30 cellular contexts compared by ENCODE assay signal in genomic region chr5:84273517-84273883, GRCh38.
DNase-seq lines count a peak whose midpoint lies in the region; ATAC-seq, FAIRE-seq and TF ChIP-seq lines count a peak whose summit lies in the region.
"Had no signal": no experiment of that assay in that cellular context is flagged by ENCODE, and none has a peak within 500 bp of the region (broad histone marks: within the 10 kb centered on the region; RNA-seq: fewer than 3 reads in every experiment).

No MANE protein-coding gene starts in this region.

- DNase-seq in endodermal cell (no peak), urothelium cell line (ENCODE audit: low spot score) (no peak), right cardiac atrium (no peak), iPS-NIHi11 (ENCODE audit: low spot score) (no peak), NCI-H2171 treated with DMSO at 0.1 percent for 48 hours (lab: John Stamatoyannopoulos, UW) (no peak)
- DNase-seq: activated CD4-positive, alpha-beta T cell treated with anti-CD3 and anti-CD28 coated beads for 36 hours; activated CD8-positive, alpha-beta T cell treated with anti-CD3 and anti-CD28 coated beads, Interleukin-2, amount 10 ng/mL, durations not matched to agents 7 days and 5 days; activated effector memory CD4-positive, alpha-beta T cell treated with Interleukin-2 at 50 U/mL for 16 hours; cerebellar nuclear complex; COR-L47; dorsolateral prefrontal cortex; GF-D8; Karpas-422; left lung; mesenchymal stem cell; NCI-H146; NCI-H2107; NCI-H446 treated with DMSO at 0.1 percent for 48 hours; sigmoid colon; SK-N-SH; stimulated activated CD4-positive, alpha-beta T cell treated with anti-CD3 and anti-CD28 coated beads, Interleukin-4, amount 100 ng/mL, for 24 hours; T-helper 2 cell had no signal

- H3K4me3 Mint-ChIP-seq in endodermal cell: no peak overlapping the region
- H3K4me3 Mint-ChIP-seq: activated CD4-positive, alpha-beta T cell treated with anti-CD3 and anti-CD28 coated beads for 36 hours; activated CD8-positive, alpha-beta T cell treated with anti-CD3 and anti-CD28 coated beads, Interleukin-2, amount 10 ng/mL, durations not matched to agents 7 days and 5 days; neural progenitor cell; stimulated activated effector memory CD8-positive, alpha-beta T cell treated with anti-CD3 and anti-CD28 coated beads, Interleukin-12 subunit alpha, Interleukin-12 subunit beta, amount 100 ng/mL, for 72 hours had no signal

- H3K27me3 ChIP-seq in endodermal cell (ENCODE audit: control insufficient read depth, insufficient read depth, low read length, poor library complexity, severe bottlenecking): no peaks in the 10 kb centered on the region
- H3K27me3 ChIP-seq in right cardiac atrium (ENCODE audit: control insufficient read depth, insufficient read depth): no peaks in the 10 kb centered on the region
- H3K27me3 ChIP-seq: BLaER1 treated with 17β-estradiol and CSF1 and Interleukin-3, amounts not matched to agents 10 nM and 100 nM; dorsolateral prefrontal cortex; left lung; neural progenitor cell; sigmoid colon had no signal

- no peaks in the 10 kb centered on the region for H3K36me3 Mint-ChIP-seq in endodermal cell (ENCODE audit: low read depth)
- H3K36me3 Mint-ChIP-seq: neural progenitor cell; stimulated activated effector memory CD8-positive, alpha-beta T cell treated with anti-CD3 and anti-CD28 coated beads, Interleukin-12 subunit alpha, Interleukin-12 subunit beta, amount 100 ng/mL, for 72 hours had no signal

- no peak overlapping the region for H3K9ac ChIP-seq in endodermal cell (ENCODE audit: extremely low read depth, low read length, poor library complexity, severe bottlenecking)
- H3K9ac ChIP-seq: BLaER1 treated with 17β-estradiol and CSF1 and Interleukin-3, amounts not matched to agents 10 nM and 100 nM; neural progenitor cell; SK-N-SH had no signal

- no peak overlapping the region for H3K27ac ChIP-seq in endodermal cell (ENCODE audit: low read depth, low read length)
- no peak overlapping the region for H3K27ac ChIP-seq in right cardiac atrium (ENCODE audit: low read length)
- H3K27ac ChIP-seq: BLaER1 treated with 17β-estradiol and CSF1 and Interleukin-3, amounts not matched to agents 10 nM and 100 nM; left lung; neural progenitor cell; sigmoid colon had no signal

- H3K4me3 ChIP-seq in endodermal cell (ENCODE audit: low read length) (no peak overlapping the region), right cardiac atrium (ENCODE audit: low read length) (no peak overlapping the region)
- H3K4me3 ChIP-seq: BLaER1 treated with 17β-estradiol and CSF1 and Interleukin-3, amounts not matched to agents 10 nM and 100 nM; dorsolateral prefrontal cortex; left lung; neural progenitor cell; sigmoid colon had no signal

- no peak for TF ChIP-seq CTCF in endodermal cell (conservative IDR thresholded peaks at IDR 0.05)

- ATAC-seq in GM18867 (IDR thresholded peaks at IDR 0.05; ENCODE audit: unreplicated experiment) (peak; percentile 97), GM21529 (IDR thresholded peaks at IDR 0.05; ENCODE audit: unreplicated experiment) (peak; percentile 67), HG02981 (IDR thresholded peaks at IDR 0.05; ENCODE audit: unreplicated experiment) (peak; percentile 55), right cardiac atrium (no peak)
- ATAC-seq: activated CD4-positive, alpha-beta T cell treated with anti-CD3 and anti-CD28 coated beads for 36 hours; activated CD8-positive, alpha-beta T cell treated with anti-CD3 and anti-CD28 coated beads, Interleukin-2, amount 10 ng/mL, durations not matched to agents 7 days and 5 days; HepG2; left lung; stimulated activated effector memory CD8-positive, alpha-beta T cell treated with anti-CD3 and anti-CD28 coated beads, Interleukin-12 subunit alpha, Interleukin-12 subunit beta, amount 100 ng/mL, for 72 hours had no signal

- H3K9me3 Mint-ChIP-seq in endodermal cell: no peaks in the 10 kb centered on the region
- H3K9me3 Mint-ChIP-seq: neural progenitor cell had no signal

- H3K4me1 Mint-ChIP-seq in endodermal cell: peaks cover 27% of the 10 kb centered on the region
- H3K4me1 Mint-ChIP-seq: activated CD4-positive, alpha-beta T cell treated with anti-CD3 and anti-CD28 coated beads for 36 hours; stimulated activated effector memory CD8-positive, alpha-beta T cell treated with anti-CD3 and anti-CD28 coated beads, Interleukin-12 subunit alpha, Interleukin-12 subunit beta, amount 100 ng/mL, for 72 hours had no signal

- WGBS in endodermal cell (ENCODE audit: insufficient coverage in 1 of 2, insufficient read length in 1 of 2), 2 experiments: 83% methylated on average over 2 of the region's 2 CpGs; no CpG with 5 or more reads in 1 of the 2 experiments
- 73% methylated on average over 2 of the region's 2 CpGs for WGBS in right cardiac atrium

- no peaks in the 10 kb centered on the region for H3K27me3 Mint-ChIP-seq in endodermal cell (ENCODE audit: insufficient read depth)
- H3K27me3 Mint-ChIP-seq: activated CD4-positive, alpha-beta T cell treated with anti-CD3 and anti-CD28 coated beads for 36 hours; progenitor cell of endocrine pancreas had no signal

- no peak for FAIRE-seq in urothelium cell line (lab: Jason Lieb, UNC)
- FAIRE-seq: HepG2 had no signal

- H3K27ac Mint-ChIP-seq in endodermal cell: peak overlapping the region; percentile 41
- H3K27ac Mint-ChIP-seq: activated CD4-positive, alpha-beta T cell treated with anti-CD3 and anti-CD28 coated beads for 36 hours; activated CD8-positive, alpha-beta T cell treated with anti-CD3 and anti-CD28 coated beads, Interleukin-2, amount 10 ng/mL, durations not matched to agents 7 days and 5 days; progenitor cell of endocrine pancreas; stimulated activated effector memory CD8-positive, alpha-beta T cell treated with anti-CD3 and anti-CD28 coated beads, Interleukin-12 subunit alpha, Interleukin-12 subunit beta, amount 100 ng/mL, for 72 hours had no signal

- no peaks in the 10 kb centered on the region for H3K36me3 ChIP-seq in endodermal cell (ENCODE audit: control insufficient read depth, insufficient read depth, low read length)
- H3K36me3 ChIP-seq: BLaER1 treated with 17β-estradiol and CSF1 and Interleukin-3, amounts not matched to agents 10 nM and 100 nM; left lung; neural progenitor cell; sigmoid colon had no signal

- H3K9me3 ChIP-seq in endodermal cell (ENCODE audit: control insufficient read depth, low read length): no peaks in the 10 kb centered on the region
- H3K9me3 ChIP-seq in right cardiac atrium (ENCODE audit: control insufficient read depth, low read length): no peaks in the 10 kb centered on the region
- H3K9me3 ChIP-seq: BLaER1 treated with 17β-estradiol and CSF1 and Interleukin-3, amounts not matched to agents 10 nM and 100 nM; left lung; sigmoid colon; SK-N-SH had no signal

- H3K4me1 ChIP-seq in endodermal cell (ENCODE audit: control insufficient read depth, insufficient read depth, low read length) (no peaks in the 10 kb centered on the region), right cardiac atrium (ENCODE audit: control insufficient read depth, insufficient read depth, low read length) (no peaks in the 10 kb centered on the region)
- H3K4me1 ChIP-seq: BLaER1 treated with 17β-estradiol and CSF1 and Interleukin-3, amounts not matched to agents 10 nM and 100 nM; left lung; sigmoid colon had no signal

- intact Hi-C loops in right cardiac atrium (cut with DNase I): no loop called here

Comparison
In these comparisons a context has a peak if more than half of its experiments do, and no peak if none do; other contexts are left out.
1. ATAC-seq: peak in GM18867 (single experiment), GM21529 (single experiment) and HG02981 (single experiment); none in right cardiac atrium (0 of 2).